ENCODE assay signal across 8 cellular contexts in genomic region chr16:30923554-30924085, GRCh38. TPM values are rescaled to one million over a fixed set of nuclear protein-coding genes. Genes with fewer than 3 reads are reported as not detected.
DNase-seq lines count a peak whose midpoint lies in the region; ATAC-seq and TF ChIP-seq lines count a peak whose summit lies in the region.

Gene FBXL19, plus strand, starts transcription at chr16:30923572. Its CDS starts 2,183 bp downstream, at chr16:30925755.

- peak; percentile 72 for DNase-seq in D341Med (ENCODE audit: low spot score)
- no peak for DNase-seq in MM.1S
- DNase-seq in colonic mucosa: no peak
- peak; percentile 72 to 80 for DNase-seq in aorta
- no peak for DNase-seq in HK-2 (ENCODE audit: unreplicated experiment)

- H4K20me1 ChIP-seq in MM.1S (ENCODE audit: insufficient read depth, low read length): no peaks in the 10 kb centered on the region

- H3K9me2 ChIP-seq in MM.1S (replicated peaks; ENCODE audit: insufficient read depth, low read length): no peaks in the 10 kb centered on the region

- intact Hi-C loops in colonic mucosa (cut with DNase I) (no loop called here), aorta (cut with DNase I) (loop anchor here in 1 of 2 donors (2.0 kb wide), 1 partner anchor 265 kb away; the partner anchor contains the start of gene FBRS)

- H3K9me3 ChIP-seq in MM.1S (replicated peaks; ENCODE audit: insufficient read depth, low read length) (no peaks in the 10 kb centered on the region), colonic mucosa (no peaks in the 10 kb centered on the region), mesodermal cell (ENCODE audit: control insufficient read depth, low read length) (no peaks in the 10 kb centered on the region), aorta (ENCODE audit: control insufficient read depth, low read length) (no peaks in the 10 kb centered on the region)

- peak within 1 kb of the TSS; percentile 80 for H3K27ac ChIP-seq in MM.1S (ENCODE audit: low read length)
- peak within 1 kb of the TSS; percentile 91 for H3K27ac ChIP-seq in colonic mucosa
- H3K27ac ChIP-seq in mesodermal cell (ENCODE audit: low read depth, low read length, severe bottlenecking): peak within 1 kb of the TSS; percentile 99
- H3K27ac ChIP-seq in aorta (ENCODE audit: low read depth in 1 of 2, low read length in 2 of 2): peak within 1 kb of the TSS; percentile 24 to 93

- H3K4me1 ChIP-seq in MM.1S (ENCODE audit: low read length): 0 out of 2 replicates have a peak, but pooled peaks cover 6% of the 10 kb centered on the region
- H3K4me1 ChIP-seq in colonic mucosa: no peaks in the 10 kb centered on the region
- H3K4me1 ChIP-seq in mesodermal cell (ENCODE audit: control insufficient read depth, insufficient read depth, low read length, poor library complexity, severe bottlenecking): peaks cover 13% of the 10 kb centered on the region
- peaks cover 0 to 1% of the 10 kb centered on the region in 2 donors for H3K4me1 ChIP-seq in aorta (ENCODE audit: control insufficient read depth in 1 of 2, insufficient read depth in 2 of 2, low read length in 2 of 2)

- no peak for TF ChIP-seq CTCF in MM.1S (IDR thresholded peaks at IDR 0.05; ENCODE audit: low read length)
- no peak for TF ChIP-seq CTCF in colonic mucosa (IDR thresholded peaks at IDR 0.05)

- H2AFZ ChIP-seq in MM.1S (ENCODE audit: low read length): peak within 1 kb of the TSS; percentile 69

- WGBS in mesodermal cell (ENCODE audit: insufficient coverage in 2 of 2), 2 experiments: 0% methylated on average over 1 to 4 of the region's 32 CpGs
- 1 to 4% methylated on average over 5 to 32 of the region's 32 CpGs for WGBS in aorta, 2 donors

- peaks cover 3% of the 10 kb centered on the region; the same call in 1 of the 2 replicates for H3K79me2 ChIP-seq in MM.1S (ENCODE audit: low read length)

- peaks cover 3% of the 10 kb centered on the region; the same call in 1 of the 2 replicates for H3F3A ChIP-seq in MM.1S (ENCODE audit: insufficient read depth, low read length)

- no peaks in the 10 kb centered on the region for H3K27me3 ChIP-seq in MM.1S (replicated peaks; ENCODE audit: insufficient read depth, low read length)
- H3K27me3 ChIP-seq in colonic mucosa: no peaks in the 10 kb centered on the region
- H3K27me3 ChIP-seq in aorta (ENCODE audit: control insufficient read depth in 1 of 2, insufficient read depth in 2 of 2, low read length in 1 of 2): no peaks in the 10 kb centered on the region

- H3K4me3 ChIP-seq in MM.1S (ENCODE audit: low read length): peak within 1 kb of the TSS; percentile 92
- H3K4me3 ChIP-seq in colonic mucosa: peak within 1 kb of the TSS; percentile 75
- peak within 1 kb of the TSS; percentile 80 for H3K4me3 ChIP-seq in mesodermal cell (ENCODE audit: extremely low read depth, insufficient read depth, low read length, poor library complexity, severe bottlenecking)
- peak within 1 kb of the TSS; percentile 83 to 90 for H3K4me3 ChIP-seq in aorta (ENCODE audit: low read length in 2 of 2)

- ATAC-seq in aorta (ENCODE audit: low FRiP score) (no peak), HG03280 (IDR thresholded peaks at IDR 0.05; ENCODE audit: unreplicated experiment) (no peak), GM21737 (IDR thresholded peaks at IDR 0.05; ENCODE audit: unreplicated experiment) (no peak)

- H3K36me3 ChIP-seq in MM.1S (replicated peaks; ENCODE audit: insufficient read depth, low read length) (no peaks in the 10 kb centered on the region), colonic mucosa (no peaks in the 10 kb centered on the region), mesodermal cell (ENCODE audit: control insufficient read depth, insufficient read depth, low read length) (peaks cover 29% of the 10 kb centered on the region), aorta (ENCODE audit: control insufficient read depth in 1 of 2, insufficient read depth in 2 of 2, low read length in 1 of 2) (no peaks in the 10 kb centered on the region)

- peak within 1 kb of the TSS; percentile 86 for H3K9ac ChIP-seq in MM.1S (ENCODE audit: low read length)
- peak within 1 kb of the TSS; percentile 68 to 86 for H3K9ac ChIP-seq in colonic mucosa (ENCODE audit: low read depth in 2 of 2, low read length in 2 of 2)

- H3K4me2 ChIP-seq in MM.1S (ENCODE audit: low read depth, low read length): peak within 1 kb of the TSS; percentile 97

RNA-seq across cellular contexts. Expression of gene FBXL19, which starts in this region (rescaled TPM):
- total RNA-seq in colonic mucosa (10 to 100 TPM; 21.9 to 44.8 TPM), aorta (10 to 100 TPM; 14.7 to 22.7 TPM)
- polyA plus RNA-seq in mesodermal cell (2013, experiment 1 of 2): 46.4 TPM
- polyA plus RNA-seq in mesodermal cell (2013, experiment 2 of 2): 39.9 TPM
- 10 to 100 TPM in 1 of 2 donors, 1 to 10 TPM in 1; 4.3 to 11.6 TPM for polyA plus RNA-seq in aorta

Comparison
In these comparisons a context has a peak if more than half of its experiments do, and no peak if none do; other contexts are left out.
1. DNase-seq: peak in D341Med (single experiment) and aorta (2 of 2); none in MM.1S (single experiment), colonic mucosa (single experiment) and HK-2 (single experiment).
2. Peak in every context shown above with its lines, with median percentiles within 50 percentile points of each other: H3K27ac ChIP-seq and H3K4me3 ChIP-seq.